Comparison of ENCODE assay signal across 1 cellular context in genomic region chr17:36534881-36535668, GRCh38.
A peak's percentile ranks its signal among the peaks of the same experiment; 100 is the strongest.
TF ChIP-seq lines count a peak whose summit lies in the region.

A gene with protein sequence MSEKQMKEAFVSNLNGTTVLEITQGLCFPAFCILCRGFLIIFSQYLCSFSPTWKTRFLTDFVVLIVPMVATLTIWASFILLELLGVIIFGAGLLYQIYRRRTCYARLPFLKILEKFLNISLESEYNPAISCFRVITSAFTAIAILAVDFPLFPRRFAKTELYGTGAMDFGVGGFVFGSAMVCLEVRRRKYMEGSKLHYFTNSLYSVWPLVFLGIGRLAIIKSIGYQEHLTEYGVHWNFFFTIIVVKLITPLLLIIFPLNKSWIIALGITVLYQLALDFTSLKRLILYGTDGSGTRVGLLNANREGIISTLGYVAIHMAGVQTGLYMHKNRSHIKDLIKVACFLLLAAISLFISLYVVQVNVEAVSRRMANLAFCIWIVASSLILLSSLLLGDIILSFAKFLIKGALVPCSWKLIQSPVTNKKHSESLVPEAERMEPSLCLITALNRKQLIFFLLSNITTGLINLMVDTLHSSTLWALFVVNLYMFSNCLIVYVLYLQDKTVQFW (plus strand): TSS chr17:36534987. CDS start chr17:36537102, 2,115 bp downstream.

TF ChIP-seq in K562, 482 proteins besides CTCF, POLR2A, EP300 and RAD21 (continued from another document and continues in another):
- TF ChIP-seq, protein P1, sequence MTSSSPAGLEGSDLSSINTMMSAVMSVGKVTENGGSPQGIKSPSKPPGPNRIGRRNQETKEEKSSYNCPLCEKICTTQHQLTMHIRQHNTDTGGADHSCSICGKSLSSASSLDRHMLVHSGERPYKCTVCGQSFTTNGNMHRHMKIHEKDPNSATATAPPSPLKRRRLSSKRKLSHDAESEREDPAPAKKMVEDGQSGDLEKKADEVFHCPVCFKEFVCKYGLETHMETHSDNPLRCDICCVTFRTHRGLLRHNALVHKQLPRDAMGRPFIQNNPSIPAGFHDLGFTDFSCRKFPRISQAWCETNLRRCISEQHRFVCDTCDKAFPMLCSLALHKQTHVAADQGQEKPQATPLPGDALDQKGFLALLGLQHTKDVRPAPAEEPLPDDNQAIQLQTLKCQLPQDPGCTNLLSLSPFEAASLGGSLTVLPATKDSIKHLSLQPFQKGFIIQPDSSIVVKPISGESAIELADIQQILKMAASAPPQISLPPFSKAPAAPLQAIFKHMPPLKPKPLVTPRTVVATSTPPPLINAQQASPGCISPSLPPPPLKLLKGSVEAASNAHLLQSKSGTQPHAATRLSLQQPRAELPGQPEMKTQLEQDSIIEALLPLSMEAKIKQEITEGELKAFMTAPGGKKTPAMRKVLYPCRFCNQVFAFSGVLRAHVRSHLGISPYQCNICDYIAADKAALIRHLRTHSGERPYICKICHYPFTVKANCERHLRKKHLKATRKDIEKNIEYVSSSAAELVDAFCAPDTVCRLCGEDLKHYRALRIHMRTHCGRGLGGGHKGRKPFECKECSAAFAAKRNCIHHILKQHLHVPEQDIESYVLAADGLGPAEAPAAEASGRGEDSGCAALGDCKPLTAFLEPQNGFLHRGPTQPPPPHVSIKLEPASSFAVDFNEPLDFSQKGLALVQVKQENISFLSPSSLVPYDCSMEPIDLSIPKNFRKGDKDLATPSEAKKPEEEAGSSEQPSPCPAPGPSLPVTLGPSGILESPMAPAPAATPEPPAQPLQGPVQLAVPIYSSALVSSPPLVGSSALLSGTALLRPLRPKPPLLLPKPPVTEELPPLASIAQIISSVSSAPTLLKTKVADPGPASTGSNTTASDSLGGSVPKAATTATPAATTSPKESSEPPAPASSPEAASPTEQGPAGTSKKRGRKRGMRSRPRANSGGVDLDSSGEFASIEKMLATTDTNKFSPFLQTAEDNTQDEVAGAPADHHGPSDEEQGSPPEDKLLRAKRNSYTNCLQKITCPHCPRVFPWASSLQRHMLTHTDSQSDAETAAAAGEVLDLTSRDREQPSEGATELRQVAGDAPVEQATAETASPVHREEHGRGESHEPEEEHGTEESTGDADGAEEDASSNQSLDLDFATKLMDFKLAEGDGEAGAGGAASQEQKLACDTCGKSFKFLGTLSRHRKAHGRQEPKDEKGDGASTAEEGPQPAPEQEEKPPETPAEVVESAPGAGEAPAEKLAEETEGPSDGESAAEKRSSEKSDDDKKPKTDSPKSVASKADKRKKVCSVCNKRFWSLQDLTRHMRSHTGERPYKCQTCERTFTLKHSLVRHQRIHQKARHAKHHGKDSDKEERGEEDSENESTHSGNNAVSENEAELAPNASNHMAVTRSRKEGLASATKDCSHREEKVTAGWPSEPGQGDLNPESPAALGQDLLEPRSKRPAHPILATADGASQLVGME (CRISPR knock-in tag; IDR thresholded peaks at IDR 0.05), result 0 out of 2 replicates have a peak, but pooled peaks have one; percentile 9
- TF ChIP-seq MXD1 (CRISPR knock-in tag; IDR thresholded peaks at IDR 0.05; ENCODE audit: borderline replicate concordance, poor library complexity, severe bottlenecking) (peak; percentile 94), CBX1 (IDR thresholded peaks at IDR 0.05; ENCODE audit: low read depth) (peak; percentile 48; the same call in 1 of the 2 replicates), DPF2 (IDR thresholded peaks at IDR 0.05) (no peak), BHLHE40 (IDR thresholded peaks at IDR 0.05; ENCODE audit: low read length) (peak; percentile 84), ZNF717 (CRISPR knock-in tag; IDR thresholded peaks at IDR 0.05) (no peak), LARP7 (IDR thresholded peaks at IDR 0.05) (no peak), NR3C1 (CRISPR knock-in tag; IDR thresholded peaks at IDR 0.05) (0 out of 2 replicates have a peak, but pooled peaks have one; percentile 42), TAF7 (tag; IDR thresholded peaks at IDR 0.05) (peak; percentile 79), RBFOX2 (IDR thresholded peaks at IDR 0.05; ENCODE audit: low read depth, low read length) (peak; percentile 98), ESRRA (IDR thresholded peaks at IDR 0.05; ENCODE audit: borderline replicate concordance, low read depth) (peak; percentile 66; the same call in 1 of the 2 replicates), ZNF589 (CRISPR knock-in tag; IDR thresholded peaks at IDR 0.05; ENCODE audit: low read depth) (0 out of 2 replicates have a peak, but pooled peaks have one; percentile 73), ZBTB17 (CRISPR knock-in tag; IDR thresholded peaks at IDR 0.05) (0 out of 2 replicates have a peak, but pooled peaks have one; percentile 40), ZHX1 (conservative IDR thresholded peaks at IDR 0.05; ENCODE audit: low read length) (0 out of 2 replicates have a peak, but pooled peaks have one; percentile 31), ZSCAN29 (IDR thresholded peaks at IDR 0.05) (no peak), FOXM1 (IDR thresholded peaks at IDR 0.05; ENCODE audit: low read depth) (no peak), FOXM1 (CRISPR knock-in tag; IDR thresholded peaks at IDR 0.05; ENCODE audit: low read depth) (no peak; the same call in 1 of the 2 replicates), PHF8 (IDR thresholded peaks at IDR 0.05; ENCODE audit: borderline replicate concordance, low read length) (peak; percentile 80), RNF2 (IDR thresholded peaks at IDR 0.05) (peak; percentile 49; the same call in 1 of the 2 replicates), MXI1 (IDR thresholded peaks at IDR 0.05; ENCODE audit: low read depth, low read length) (peak; percentile 82), GTF2A2 (tag; IDR thresholded peaks at IDR 0.05) (no peak), KLF6 (CRISPR knock-in tag; IDR thresholded peaks at IDR 0.05; ENCODE audit: borderline replicate concordance) (peak; percentile 63), MBD2 (IDR thresholded peaks at IDR 0.05; ENCODE audit: borderline replicate concordance, low read depth) (peak; percentile 7; the same call in 1 of the 2 replicates), MEIS2 (IDR thresholded peaks at IDR 0.05; ENCODE audit: partially characterized antibody) (no peak), GTF2F1 (IDR thresholded peaks at IDR 0.05; ENCODE audit: low read depth, low read length) (peak; percentile 89; the same call in 1 of the 2 replicates), ETV5 (CRISPR knock-in tag; IDR thresholded peaks at IDR 0.05; ENCODE audit: low read depth) (peak; percentile 72), ELF2 (CRISPR knock-in tag; IDR thresholded peaks at IDR 0.05) (peak; percentile 94), NUFIP1 (IDR thresholded peaks at IDR 0.05; ENCODE audit: partially characterized antibody) (no peak), ATF1 (CRISPR knock-in tag; IDR thresholded peaks at IDR 0.05) (no peak), ATF1 (tag; IDR thresholded peaks at IDR 0.05) (peak; percentile 92), TBP (optimal IDR thresholded peaks at IDR 0.05; ENCODE audit: low read depth, low read length) (peak; percentile 92), MNT (conservative IDR thresholded peaks at IDR 0.05) (peak; percentile 99), NCOR1 (IDR thresholded peaks at IDR 0.05) (peak; percentile 4; the same call in 1 of the 2 replicates), VEZF1 (CRISPR knock-in tag; IDR thresholded peaks at IDR 0.05) (peak; percentile 5; the same call in 1 of the 2 replicates), IFI16 (CRISPR knock-in tag; IDR thresholded peaks at IDR 0.05) (no peak), FOSL1 (tag; conservative IDR thresholded peaks at IDR 0.05) (peak; percentile 12; the same call in 1 of the 2 replicates)
- TF ChIP-seq, protein P2, sequence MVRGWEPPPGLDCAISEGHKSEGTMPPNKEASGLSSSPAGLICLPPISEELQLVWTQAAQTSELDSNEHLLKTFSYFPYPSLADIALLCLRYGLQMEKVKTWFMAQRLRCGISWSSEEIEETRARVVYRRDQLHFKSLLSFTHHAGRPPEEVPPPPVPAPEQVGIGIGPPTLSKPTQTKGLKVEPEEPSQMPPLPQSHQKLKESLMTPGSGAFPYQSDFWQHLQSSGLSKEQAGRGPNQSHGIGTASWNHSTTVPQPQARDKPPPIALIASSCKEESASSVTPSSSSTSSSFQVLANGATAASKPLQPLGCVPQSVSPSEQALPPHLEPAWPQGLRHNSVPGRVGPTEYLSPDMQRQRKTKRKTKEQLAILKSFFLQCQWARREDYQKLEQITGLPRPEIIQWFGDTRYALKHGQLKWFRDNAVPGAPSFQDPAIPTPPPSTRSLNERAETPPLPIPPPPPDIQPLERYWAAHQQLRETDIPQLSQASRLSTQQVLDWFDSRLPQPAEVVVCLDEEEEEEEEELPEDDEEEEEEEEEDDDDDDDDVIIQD (CRISPR knock-in tag; IDR thresholded peaks at IDR 0.05), result no peak
- TF ChIP-seq, protein P3, sequence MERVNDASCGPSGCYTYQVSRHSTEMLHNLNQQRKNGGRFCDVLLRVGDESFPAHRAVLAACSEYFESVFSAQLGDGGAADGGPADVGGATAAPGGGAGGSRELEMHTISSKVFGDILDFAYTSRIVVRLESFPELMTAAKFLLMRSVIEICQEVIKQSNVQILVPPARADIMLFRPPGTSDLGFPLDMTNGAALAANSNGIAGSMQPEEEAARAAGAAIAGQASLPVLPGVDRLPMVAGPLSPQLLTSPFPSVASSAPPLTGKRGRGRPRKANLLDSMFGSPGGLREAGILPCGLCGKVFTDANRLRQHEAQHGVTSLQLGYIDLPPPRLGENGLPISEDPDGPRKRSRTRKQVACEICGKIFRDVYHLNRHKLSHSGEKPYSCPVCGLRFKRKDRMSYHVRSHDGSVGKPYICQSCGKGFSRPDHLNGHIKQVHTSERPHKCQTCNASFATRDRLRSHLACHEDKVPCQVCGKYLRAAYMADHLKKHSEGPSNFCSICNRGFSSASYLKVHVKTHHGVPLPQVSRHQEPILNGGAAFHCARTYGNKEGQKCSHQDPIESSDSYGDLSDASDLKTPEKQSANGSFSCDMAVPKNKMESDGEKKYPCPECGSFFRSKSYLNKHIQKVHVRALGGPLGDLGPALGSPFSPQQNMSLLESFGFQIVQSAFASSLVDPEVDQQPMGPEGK (CRISPR knock-in tag; IDR thresholded peaks at IDR 0.05; ENCODE audit: borderline replicate concordance), result no peak
- TF ChIP-seq, protein P4, sequence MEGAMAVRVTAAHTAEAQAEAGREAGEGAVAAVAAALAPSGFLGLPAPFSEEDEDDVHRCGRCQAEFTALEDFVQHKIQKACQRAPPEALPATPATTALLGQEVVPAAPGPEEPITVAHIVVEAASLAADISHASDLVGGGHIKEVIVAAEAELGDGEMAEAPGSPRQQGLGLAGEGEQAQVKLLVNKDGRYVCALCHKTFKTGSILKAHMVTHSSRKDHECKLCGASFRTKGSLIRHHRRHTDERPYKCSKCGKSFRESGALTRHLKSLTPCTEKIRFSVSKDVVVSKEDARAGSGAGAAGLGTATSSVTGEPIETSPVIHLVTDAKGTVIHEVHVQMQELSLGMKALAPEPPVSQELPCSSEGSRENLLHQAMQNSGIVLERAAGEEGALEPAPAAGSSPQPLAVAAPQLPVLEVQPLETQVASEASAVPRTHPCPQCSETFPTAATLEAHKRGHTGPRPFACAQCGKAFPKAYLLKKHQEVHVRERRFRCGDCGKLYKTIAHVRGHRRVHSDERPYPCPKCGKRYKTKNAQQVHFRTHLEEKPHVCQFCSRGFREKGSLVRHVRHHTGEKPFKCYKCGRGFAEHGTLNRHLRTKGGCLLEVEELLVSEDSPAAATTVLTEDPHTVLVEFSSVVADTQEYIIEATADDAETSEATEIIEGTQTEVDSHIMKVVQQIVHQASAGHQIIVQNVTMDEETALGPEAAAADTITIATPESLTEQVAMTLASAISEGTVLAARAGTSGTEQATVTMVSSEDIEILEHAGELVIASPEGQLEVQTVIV (CRISPR knock-in tag; IDR thresholded peaks at IDR 0.05; ENCODE audit: borderline replicate concordance), result peak; percentile 82; the same call in 1 of the 2 replicates
